9 cellular contexts compared by ENCODE assay signal in genomic region chr13:27533155-27533643, GRCh38.
DNase-seq lines count a peak whose midpoint lies in the region; ATAC-seq, FAIRE-seq and TF ChIP-seq lines count a peak whose summit lies in the region.
"Had no signal": no experiment of that assay in that cellular context is flagged by ENCODE, and none has a peak within 500 bp of the region (broad histone marks: within the 10 kb centered on the region; RNA-seq: fewer than 3 reads in every experiment).

No MANE protein-coding gene starts in this region.

- POLR2A ChIA-PET in H1 (lab: Charles Lee; ENCODE audit: partially characterized antibody): interaction anchor here (1.4 kb wide), 1 partner anchor 8 kb away, joined by 3 read pairs; no protein-coding TSS in a partner anchor

- no peak overlapping the region for H2BK5ac ChIP-seq in H1 (ENCODE audit: low read depth, low read length)

- no peak overlapping the region for H3K23ac ChIP-seq in H1 (ENCODE audit: insufficient read length)

- 37% methylated on average over 19 of the region's 19 CpGs; no CpG with 5 or more reads in 1 of the 2 experiments for WGBS in H1 (ENCODE audit: extremely low coverage in 1 of 2, insufficient coverage in 1 of 2, insufficient read length in 1 of 2, insufficient replicate concordance in 2 of 2, low coverage in 1 of 2, low lambda C conversion rate in 2 of 2, missing lambda C conversion rate in 1 of 2), 2 experiments

- peak overlapping the region; percentile 67 for H2AFZ ChIP-seq in H1 (ENCODE audit: low read length)

- peak overlapping the region in 1 of 2 experiments; percentile 43; a peak in 1 of 4 replicates for H3K4me2 ChIP-seq in H1 (ENCODE audit: insufficient read depth in 1 of 2, low read depth in 2 of 2, low read length in 2 of 2)

- H3K27me3 ChIP-seq in H1 (replicated peaks in 1 of 4; ENCODE audit: control insufficient read depth in 3 of 4, extremely low read depth in 1 of 4, insufficient read depth in 3 of 4, low read length in 3 of 4): no peaks in the 10 kb centered on the region

- H3K36me3 ChIP-seq in H1 (ENCODE audit: control insufficient read depth in 2 of 4, insufficient read depth in 4 of 4, low read length in 3 of 4): no peaks in the 10 kb centered on the region

- peak overlapping the region; percentile 41; the same call in 1 of the 2 replicates for H4K8ac ChIP-seq in H1 (ENCODE audit: extremely low read depth, insufficient read depth, low read length)

- H3K14ac ChIP-seq in H1 (ENCODE audit: insufficient read length): no peak overlapping the region

- no peak overlapping the region for H3K27ac ChIP-seq in H1 (ENCODE audit: low read depth, low read length)

- H2AK5ac ChIP-seq in H1 (ENCODE audit: low read depth, low read length): no peak overlapping the region

- no peak for TF ChIP-seq POLR2A in H1 (IDR thresholded peaks at IDR 0.05; ENCODE audit: control extremely low read depth in 1 of 2, low read depth in 2 of 2, low read length in 2 of 2)

- H3K18ac ChIP-seq in H1 (ENCODE audit: extremely low read depth, low read length): no peak overlapping the region

- no peak overlapping the region for H4K5ac ChIP-seq in H1 (ENCODE audit: insufficient read length, low read depth, low read length)

- no peak overlapping the region for H3K4ac ChIP-seq in H1 (replicated peaks; ENCODE audit: insufficient read length, low read depth, low read length)

- TF ChIP-seq CTCF in H1 (IDR thresholded peaks at IDR 0.05; ENCODE audit: control extremely low read depth in 1 of 3, insufficient read depth in 1 of 3, low read depth in 1 of 3, low read length in 3 of 3): peak; percentile 94 to 99 (median 97)

- H2BK20ac ChIP-seq in H1 (ENCODE audit: low read length): no peak overlapping the region

- H3K4me1 ChIP-seq in H1 (replicated peaks in 1 of 4; ENCODE audit: control insufficient read depth in 3 of 4, insufficient read depth in 4 of 4, low read length in 3 of 4): no peaks in the 10 kb centered on the region

- H4K91ac ChIP-seq in H1 (replicated peaks; ENCODE audit: insufficient read length, low read length): no peak overlapping the region

- CTCF ChIA-PET in H1 (lab: Charles Lee; ENCODE audit: partially characterized antibody): interaction anchor here (0.6 to 2.9 kb wide), 30 partner anchors 9 to 293 kb away, joined by 3 to 21 read pairs (median 4); no protein-coding TSS in a partner anchor

- no peak overlapping the region for H2BK12ac ChIP-seq in H1 (ENCODE audit: low read depth, low read length)

- H3K79me1 ChIP-seq in H1 (ENCODE audit: low read depth, low read length): no peaks in the 10 kb centered on the region

- no peaks in the 10 kb centered on the region for H3K9me3 ChIP-seq in H1 (ENCODE audit: insufficient read depth in 2 of 2, low read depth in 1 of 2, low read length in 1 of 2)

- no peak overlapping the region for H2BK15ac ChIP-seq in H1 (ENCODE audit: low read length)

- TF ChIP-seq RAD21 in H1 (IDR thresholded peaks at IDR 0.05 in 1 of 2, conservative IDR thresholded peaks at IDR 0.05 in 1 of 2; ENCODE audit: low read depth in 2 of 2, low read length in 2 of 2): peak; percentile 76 to 88

- no peak overlapping the region for H3K56ac ChIP-seq in H1 (replicated peaks; ENCODE audit: insufficient read length, low read depth, low read length)

- no peak overlapping the region for H2BK120ac ChIP-seq in H1 (replicated peaks; ENCODE audit: low read depth, low read length)

- ATAC-seq in HG03159 (IDR thresholded peaks at IDR 0.05; ENCODE audit: unreplicated experiment): no peak

- no peaks in the 10 kb centered on the region for H3K23me2 ChIP-seq in H1 (ENCODE audit: low read depth, low read length)

- H3K4me3 ChIP-seq in H1 (ENCODE audit: extremely low read depth in 1 of 4, insufficient read depth in 2 of 4, low read depth in 3 of 4, low read length in 4 of 4): no peak overlapping the region

- H3K79me2 ChIP-seq in H1 (ENCODE audit: control insufficient read depth in 1 of 2, insufficient read depth in 2 of 2, low read length in 2 of 2): no peaks in the 10 kb centered on the region; a peak in 1 of 4 replicates

- no peak for FAIRE-seq in H1 (lab: Jason Lieb, UNC)
- FAIRE-seq: endometrium had no signal

- peak; percentile 23 for DNase-seq in GM19238 (ENCODE audit: insufficient read length, low spot score)
- peak; percentile 89 for DNase-seq in NCI-H748 treated with DMSO at 0.1 percent for 48 hours (lab: John Stamatoyannopoulos, UW)
- DNase-seq in activated CD8-positive, alpha-beta memory T cell treated with anti-CD3 and anti-CD28 coated beads for 24 hours: peak; percentile 76
- DNase-seq in H1 (ENCODE audit: low read depth in 1 of 2, low spot score in 2 of 2): peak; percentile 21 to 94
- peak; percentile 90 for DNase-seq in medulla oblongata (ENCODE audit: extremely low spot score)
- peak in 2 of 3 donors; percentile 6 to 36 for DNase-seq in stimulated activated CD4-positive, alpha-beta T cell treated with anti-CD3 and anti-CD28 coated beads, TNF-alpha, amount 100 ng/mL, for 48 hours (ENCODE audit: low read depth in 3 of 3)
- no peak for DNase-seq in NCI-H2196 treated with DMSO at 0.1 percent for 48 hours (lab: John Stamatoyannopoulos, UW; ENCODE audit: unreplicated experiment)

- H3K9ac ChIP-seq in H1 (replicated peaks in 1 of 4; ENCODE audit: extremely low read depth in 1 of 4, low read depth in 3 of 4, low read length in 3 of 4): no peak overlapping the region

- TF ChIP-seq EP300 in H1 (IDR thresholded peaks at IDR 0.05; ENCODE audit: borderline replicate concordance in 1 of 2, low read depth in 2 of 2, low read length in 2 of 2): no peak

- H4K20me1 ChIP-seq in H1 (replicated peaks in 1 of 2; ENCODE audit: control insufficient read depth in 1 of 2, insufficient read depth in 2 of 2, low read length in 2 of 2): no peaks in the 10 kb centered on the region

TF ChIP-seq in H1, 55 proteins besides CTCF, POLR2A, EP300 and RAD21:
- TF ChIP-seq MAX (IDR thresholded peaks at IDR 0.05) (0 out of 2 replicates have a peak, but pooled peaks have one; percentile 13), TCF12 (IDR thresholded peaks at IDR 0.05; ENCODE audit: low read depth, low read length) (no peak), YY1 (IDR thresholded peaks at IDR 0.05; ENCODE audit: low read depth, low read length) (0 out of 2 replicates have a peak, but pooled peaks have one; percentile 56), HDAC2 (IDR thresholded peaks at IDR 0.05; ENCODE audit: borderline replicate concordance in 1 of 2, low read depth in 2 of 2, low read length in 2 of 2) (peak in 1 of 2 experiments; percentile 76; a peak in 2 of 4 replicates), KDM1A (IDR thresholded peaks at IDR 0.05; ENCODE audit: borderline replicate concordance, low read length) (no peak), SP2 (IDR thresholded peaks at IDR 0.05; ENCODE audit: low read length) (no peak), SIN3A (conservative IDR thresholded peaks at IDR 0.05 in 1 of 2, IDR thresholded peaks at IDR 0.05 in 1 of 2; ENCODE audit: low read depth in 1 of 2, low read length in 2 of 2) (peak in 1 of 2 experiments; percentile 62; a peak in 1 of 4 replicates), BRCA1 (IDR thresholded peaks at IDR 0.05; ENCODE audit: low read depth, low read length) (no peak), CBX5 (IDR thresholded peaks at IDR 0.05; ENCODE audit: low read depth, low read length) (no peak)
